8 cellular contexts compared by ENCODE assay signal in the genomic region with DNA sequence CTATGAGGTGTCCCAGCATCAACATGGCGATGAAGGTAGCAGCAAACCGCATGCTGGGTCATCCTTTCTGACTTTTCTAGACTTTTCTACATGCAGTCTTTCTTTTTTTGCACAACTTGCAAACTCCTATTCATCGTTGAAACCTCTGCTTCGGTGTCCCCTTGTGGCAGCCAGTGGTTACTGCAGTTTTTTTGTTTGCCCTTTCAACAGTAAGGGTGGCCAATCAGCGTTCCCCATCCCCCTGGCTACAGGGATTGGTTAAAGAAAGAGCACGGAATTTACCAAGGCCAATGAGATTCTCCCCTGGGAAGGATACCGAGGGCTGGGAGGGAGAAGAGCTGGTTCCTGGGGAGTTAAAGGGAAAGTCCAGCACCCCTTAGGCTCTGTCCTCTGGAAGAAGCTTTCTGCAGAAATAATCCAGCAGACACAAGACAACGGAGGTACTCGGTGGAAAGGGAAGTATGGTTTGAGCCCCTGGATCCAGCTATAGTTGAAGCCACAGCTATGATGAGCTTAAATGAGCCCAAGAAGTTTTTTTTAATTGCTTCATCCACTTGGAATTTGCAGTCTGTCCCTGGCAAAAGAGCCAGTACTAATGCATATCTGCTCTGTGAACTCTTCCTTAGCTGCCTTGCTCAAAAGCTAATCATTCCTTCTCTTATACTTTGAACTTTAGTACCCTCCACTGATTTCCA. TPM values are rescaled to one million over a fixed set of nuclear protein-coding genes. Genes with fewer than 3 reads are reported as not detected.
A peak's percentile ranks its signal among the peaks of the same experiment; 100 is the strongest.
DNase-seq lines count a peak whose midpoint lies in the region; ATAC-seq and TF ChIP-seq lines count a peak whose summit lies in the region.

No MANE protein-coding gene starts in this region.

- H3K9me3 Mint-ChIP-seq in activated T-cell treated with anti-CD3 and anti-CD28 coated beads, Interleukin-2, amount 50 U/mL, for 72 hours: no peaks in the 10 kb centered on the region
- H3K9me3 Mint-ChIP-seq in naive thymus-derived CD4-positive, alpha-beta T cell: no peaks in the 10 kb centered on the region
- no peaks in the 10 kb centered on the region for H3K9me3 Mint-ChIP-seq in stimulated activated naive B cell treated with anti-CD40 and anti-IgM and Interleukin-4, amounts not matched to agents 10 μg/mL and 1 μg/mL and 100 μg/mL, for 72 hours

- CTCF ChIA-PET in naive thymus-derived CD4-positive, alpha-beta T cell (lab: Charles Lee): interaction anchor here (0.6 to 9.9 kb wide), 16 partner anchors 9 to 390 kb away, joined by 3 to 266 read pairs (median 4); a partner anchor contains a TSS

- H3K27me3 ChIP-seq in KMS-11 (ENCODE audit: insufficient read depth, low read depth): peaks cover 5% of the 10 kb centered on the region; the same call in 1 of the 2 replicates
- no peaks in the 10 kb centered on the region for H3K27me3 ChIP-seq in naive thymus-derived CD4-positive, alpha-beta T cell (ENCODE audit: control insufficient read depth in 2 of 2, insufficient read depth in 2 of 2, low read length in 2 of 2)

- no peaks in the 10 kb centered on the region for H3K27me3 Mint-ChIP-seq in activated T-cell treated with anti-CD3 and anti-CD28 coated beads, Interleukin-2, amount 50 U/mL, for 72 hours (ENCODE audit: low read depth)
- H3K27me3 Mint-ChIP-seq in naive thymus-derived CD4-positive, alpha-beta T cell: no peaks in the 10 kb centered on the region
- peaks cover 4 to 8% of the 10 kb centered on the region in 2 donors for H3K27me3 Mint-ChIP-seq in stimulated activated naive B cell treated with anti-CD40 and anti-IgM and Interleukin-4, amounts not matched to agents 10 μg/mL and 1 μg/mL and 100 μg/mL, for 72 hours

- no peaks in the 10 kb centered on the region for H3K36me3 Mint-ChIP-seq in activated T-cell treated with anti-CD3 and anti-CD28 coated beads, Interleukin-2, amount 50 U/mL, for 72 hours (ENCODE audit: insufficient read depth in 2 of 2)
- H3K36me3 Mint-ChIP-seq in naive thymus-derived CD4-positive, alpha-beta T cell: no peaks in the 10 kb centered on the region
- no peaks in the 10 kb centered on the region for H3K36me3 Mint-ChIP-seq in stimulated activated naive B cell treated with anti-CD40 and anti-IgM and Interleukin-4, amounts not matched to agents 10 μg/mL and 1 μg/mL and 100 μg/mL, for 72 hours

- no peaks in the 10 kb centered on the region for H3K36me3 ChIP-seq in KMS-11 (ENCODE audit: insufficient read depth)
- H3K36me3 ChIP-seq in naive thymus-derived CD4-positive, alpha-beta T cell (ENCODE audit: control insufficient read depth in 2 of 3, insufficient read depth in 3 of 3, low read length in 3 of 3): no peaks in the 10 kb centered on the region

- no peak overlapping the region for H3K9ac ChIP-seq in KMS-11

- peak overlapping the region; percentile 5; the same call in 1 of the 2 replicates for H3K4me2 ChIP-seq in KMS-11

- peak; percentile 79 for ATAC-seq in GM21723 (IDR thresholded peaks at IDR 0.05; ENCODE audit: unreplicated experiment)
- peak; percentile 100 for ATAC-seq in activated T-cell treated with anti-CD3 and anti-CD28 coated beads, Interleukin-2, amount 50 U/mL, for 72 hours (replicated peaks in 1 of 2)
- peak; percentile 99 for ATAC-seq in naive thymus-derived CD4-positive, alpha-beta T cell
- ATAC-seq in stimulated activated naive B cell treated with anti-CD40 and anti-IgM and Interleukin-4, amounts not matched to agents 10 μg/mL and 1 μg/mL and 100 μg/mL, for 72 hours (replicated peaks): peak; percentile 97 to 98

- H3K9me3 ChIP-seq in naive thymus-derived CD4-positive, alpha-beta T cell (ENCODE audit: control insufficient read depth in 2 of 3, low read length in 3 of 3): no peaks in the 10 kb centered on the region

- TF ChIP-seq CTCF in KMS-11 (conservative IDR thresholded peaks at IDR 0.05; ENCODE audit: low read depth, low read length): peak; percentile 88

- no peaks in the 10 kb centered on the region for H4K20me1 ChIP-seq in KMS-11 (ENCODE audit: insufficient read depth)

- DNase-seq in DMS153 treated with DMSO at 0.1 percent for 48 hours (lab: John Stamatoyannopoulos, UW; ENCODE audit: unreplicated experiment) (peak; percentile 95), fibroblast of gingiva (ENCODE audit: low read depth) (peak; percentile 97)
- peak; percentile 87 to 92 for DNase-seq in activated T-cell treated with anti-CD3 and anti-CD28 coated beads, Interleukin-2, amount 50 U/mL, for 72 hours
- peak; percentile 55 to 92 (median 90) for DNase-seq in naive thymus-derived CD4-positive, alpha-beta T cell
- DNase-seq in stimulated activated naive B cell treated with anti-CD40 and anti-IgM and Interleukin-4, amounts not matched to agents 10 μg/mL and 1 μg/mL and 100 μg/mL, for 72 hours: peak; percentile 81

- H3K4me1 Mint-ChIP-seq in activated T-cell treated with anti-CD3 and anti-CD28 coated beads, Interleukin-2, amount 50 U/mL, for 72 hours (ENCODE audit: low read depth): peaks cover 27% of the 10 kb centered on the region
- peaks cover 13 to 23% (median 20%) of the 10 kb centered on the region in 7 donors for H3K4me1 Mint-ChIP-seq in naive thymus-derived CD4-positive, alpha-beta T cell
- H3K4me1 Mint-ChIP-seq in stimulated activated naive B cell treated with anti-CD40 and anti-IgM and Interleukin-4, amounts not matched to agents 10 μg/mL and 1 μg/mL and 100 μg/mL, for 72 hours: peaks cover 13 to 21% of the 10 kb centered on the region in 2 donors

- peaks cover 17% of the 10 kb centered on the region for H3K4me1 ChIP-seq in KMS-11 (ENCODE audit: low read depth, poor library complexity, severe bottlenecking)
- peaks cover 12% of the 10 kb centered on the region in 2 donors for H3K4me1 ChIP-seq in naive thymus-derived CD4-positive, alpha-beta T cell (ENCODE audit: control insufficient read depth in 2 of 2, insufficient read depth in 2 of 2, low read length in 2 of 2)

- H3K27ac ChIP-seq in KMS-11: no peak overlapping the region
- H3K27ac ChIP-seq in naive thymus-derived CD4-positive, alpha-beta T cell (ENCODE audit: low read depth, low read length): peak overlapping the region; percentile 45

- POLR2A ChIA-PET in naive thymus-derived CD4-positive, alpha-beta T cell (lab: Charles Lee): interaction anchor here (0.6 to 19.6 kb wide), 13 partner anchors 8 to 135 kb away, joined by 3 to 757 read pairs (median 4); a partner anchor contains a TSS

- no peak overlapping the region for H3K27ac Mint-ChIP-seq in activated T-cell treated with anti-CD3 and anti-CD28 coated beads, Interleukin-2, amount 50 U/mL, for 72 hours
- H3K27ac Mint-ChIP-seq in naive thymus-derived CD4-positive, alpha-beta T cell: peak overlapping the region in 8 of 9 donors; percentile 38 to 75 (median 72)
- peak overlapping the region; percentile 51 for H3K27ac Mint-ChIP-seq in stimulated activated naive B cell treated with anti-CD40 and anti-IgM and Interleukin-4, amounts not matched to agents 10 μg/mL and 1 μg/mL and 100 μg/mL, for 72 hours

- no peaks in the 10 kb centered on the region for H3K79me2 ChIP-seq in KMS-11 (ENCODE audit: insufficient read depth, low read depth)

- peak overlapping the region; percentile 70 to 86 for H3K4me3 Mint-ChIP-seq in activated T-cell treated with anti-CD3 and anti-CD28 coated beads, Interleukin-2, amount 50 U/mL, for 72 hours
- peak overlapping the region; percentile 62 to 87 (median 78) for H3K4me3 Mint-ChIP-seq in naive thymus-derived CD4-positive, alpha-beta T cell
- H3K4me3 Mint-ChIP-seq in stimulated activated naive B cell treated with anti-CD40 and anti-IgM and Interleukin-4, amounts not matched to agents 10 μg/mL and 1 μg/mL and 100 μg/mL, for 72 hours: peak overlapping the region; percentile 72 to 82

- peak overlapping the region; percentile 67; the same call in 1 of the 2 replicates for H2AFZ ChIP-seq in KMS-11 (ENCODE audit: low read depth)

- no peak overlapping the region for H3K4me3 ChIP-seq in KMS-11 (IDR thresholded peaks at IDR 0.05; ENCODE audit: insufficient read depth, low read depth, low read length)
- peak overlapping the region; percentile 52 for H3K4me3 ChIP-seq in naive thymus-derived CD4-positive, alpha-beta T cell (ENCODE audit: low read length)

- intact Hi-C loops in naive thymus-derived CD4-positive, alpha-beta T cell (cut with micrococcal nuclease): loop anchor here (1.0 to 5.0 kb wide), 8 partner anchors 12 to 136 kb away; a partner anchor contains a TSS

TF ChIP-seq in PFSK-1, 5 proteins besides CTCF, POLR2A, EP300 and RAD21:
- TF ChIP-seq POLR2AphosphoS5 (IDR thresholded peaks at IDR 0.05; ENCODE audit: low read depth, low read length) (peak; percentile 70; the same call in 1 of the 2 replicates), FOXP2 (optimal IDR thresholded peaks at IDR 0.05; ENCODE audit: borderline replicate concordance, extremely low read depth, extremely low read length, insufficient read depth) (no peak)

RNA-seq across cellular contexts. Expression of a gene that starts 5.6 kb away (rescaled TPM):
- polyA plus RNA-seq in PFSK-1 (2012; ENCODE audit: insufficient read length, low read depth): 257 TPM
- 100 to 1,000 TPM; 178 to 250 TPM for total RNA-seq in activated T-cell treated with anti-CD3 and anti-CD28 coated beads, Interleukin-2, amount 50 U/mL, for 72 hours
- 100 to 1,000 TPM in 1 of 5 experiments, 10 to 100 TPM in 4; 45.3 to 131 (median 56.2) TPM for total RNA-seq in naive thymus-derived CD4-positive, alpha-beta T cell
- polyA plus RNA-seq in naive thymus-derived CD4-positive, alpha-beta T cell: 100 to 1,000 TPM; 123 to 163 TPM

RNA-seq across cellular contexts. Expression of a gene that starts 11.9 kb away (rescaled TPM):
- 10.6 TPM for polyA plus RNA-seq in PFSK-1 (2012; ENCODE audit: insufficient read length, low read depth)
- total RNA-seq in activated T-cell treated with anti-CD3 and anti-CD28 coated beads, Interleukin-2, amount 50 U/mL, for 72 hours: 10 to 100 TPM; 55.5 to 58.0 TPM
- total RNA-seq in naive thymus-derived CD4-positive, alpha-beta T cell: 10 to 100 TPM; 26.6 to 57.1 (median 43.8) TPM
- 10 to 100 TPM in 1 of 2 donors, 1 to 10 TPM in 1; 9.4 to 11.1 TPM for polyA plus RNA-seq in naive thymus-derived CD4-positive, alpha-beta T cell

RNA-seq across cellular contexts. Expression of a gene that starts 47.1 kb away (rescaled TPM):
- polyA plus RNA-seq in PFSK-1 (2012; ENCODE audit: insufficient read length, low read depth): 185 TPM
- 100 to 1,000 TPM; 197 to 235 TPM for total RNA-seq in activated T-cell treated with anti-CD3 and anti-CD28 coated beads, Interleukin-2, amount 50 U/mL, for 72 hours
- total RNA-seq in naive thymus-derived CD4-positive, alpha-beta T cell: 1,000 to 10,000 TPM in 2 of 5 experiments, 100 to 1,000 TPM in 3; 196 to 1,360 (median 279) TPM
- polyA plus RNA-seq in naive thymus-derived CD4-positive, alpha-beta T cell: 10 to 100 TPM; 29.0 to 67.3 TPM

RNA-seq across cellular contexts. Expression of a gene that starts 54.2 kb away (rescaled TPM):
- polyA plus RNA-seq in PFSK-1 (2012; ENCODE audit: insufficient read length, low read depth): 0.40 TPM
- total RNA-seq in activated T-cell treated with anti-CD3 and anti-CD28 coated beads, Interleukin-2, amount 50 U/mL, for 72 hours: 1 to 10 TPM; 2.2 to 2.8 TPM
- total RNA-seq in naive thymus-derived CD4-positive, alpha-beta T cell: 10 to 100 TPM in 2 of 5 experiments, 1 to 10 TPM in 3; 4.7 to 28.3 (median 9.1) TPM
- under 1 TPM; 0.19 to 0.24 TPM for polyA plus RNA-seq in naive thymus-derived CD4-positive, alpha-beta T cell

RNA-seq across cellular contexts. Expression of a gene that starts 57.5 kb away (rescaled TPM):
- polyA plus RNA-seq in PFSK-1 (2012; ENCODE audit: insufficient read length, low read depth): 339 TPM
- total RNA-seq in activated T-cell treated with anti-CD3 and anti-CD28 coated beads, Interleukin-2, amount 50 U/mL, for 72 hours: under 1 TPM in 1 of 2 donors, not detected in 1; 0.60 TPM
- under 1 TPM in 4 of 5 experiments, not detected in 1; 0.32 to 0.73 (median 0.58) TPM for total RNA-seq in naive thymus-derived CD4-positive, alpha-beta T cell
- polyA plus RNA-seq in naive thymus-derived CD4-positive, alpha-beta T cell: not detected
